ENCODE assay signal across 1 cellular context in the genomic region with DNA sequence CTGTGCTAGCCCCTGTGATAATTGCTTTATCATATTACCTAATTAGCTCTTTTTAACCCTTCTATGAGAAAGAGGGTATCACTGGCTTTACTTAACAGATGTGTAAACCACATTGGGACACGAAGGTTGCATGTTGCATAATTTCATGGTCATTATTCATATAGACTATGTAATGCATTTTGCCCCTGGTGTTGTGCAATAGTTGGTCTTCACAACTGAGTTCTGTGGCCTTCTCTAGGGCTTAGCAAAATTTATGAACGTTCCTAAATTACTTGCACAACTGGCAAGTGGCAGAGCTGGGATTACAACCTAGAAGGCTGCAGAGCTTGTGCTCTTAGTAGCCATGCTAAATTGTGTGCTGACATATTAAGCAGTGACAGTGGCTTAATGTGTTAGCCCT.
TF ChIP-seq lines count a peak whose summit lies in the region.

No MANE protein-coding gene starts in this region.

TF ChIP-seq in H1, 55 proteins besides CTCF, POLR2A, EP300 and RAD21:
- TF ChIP-seq, protein P1, sequence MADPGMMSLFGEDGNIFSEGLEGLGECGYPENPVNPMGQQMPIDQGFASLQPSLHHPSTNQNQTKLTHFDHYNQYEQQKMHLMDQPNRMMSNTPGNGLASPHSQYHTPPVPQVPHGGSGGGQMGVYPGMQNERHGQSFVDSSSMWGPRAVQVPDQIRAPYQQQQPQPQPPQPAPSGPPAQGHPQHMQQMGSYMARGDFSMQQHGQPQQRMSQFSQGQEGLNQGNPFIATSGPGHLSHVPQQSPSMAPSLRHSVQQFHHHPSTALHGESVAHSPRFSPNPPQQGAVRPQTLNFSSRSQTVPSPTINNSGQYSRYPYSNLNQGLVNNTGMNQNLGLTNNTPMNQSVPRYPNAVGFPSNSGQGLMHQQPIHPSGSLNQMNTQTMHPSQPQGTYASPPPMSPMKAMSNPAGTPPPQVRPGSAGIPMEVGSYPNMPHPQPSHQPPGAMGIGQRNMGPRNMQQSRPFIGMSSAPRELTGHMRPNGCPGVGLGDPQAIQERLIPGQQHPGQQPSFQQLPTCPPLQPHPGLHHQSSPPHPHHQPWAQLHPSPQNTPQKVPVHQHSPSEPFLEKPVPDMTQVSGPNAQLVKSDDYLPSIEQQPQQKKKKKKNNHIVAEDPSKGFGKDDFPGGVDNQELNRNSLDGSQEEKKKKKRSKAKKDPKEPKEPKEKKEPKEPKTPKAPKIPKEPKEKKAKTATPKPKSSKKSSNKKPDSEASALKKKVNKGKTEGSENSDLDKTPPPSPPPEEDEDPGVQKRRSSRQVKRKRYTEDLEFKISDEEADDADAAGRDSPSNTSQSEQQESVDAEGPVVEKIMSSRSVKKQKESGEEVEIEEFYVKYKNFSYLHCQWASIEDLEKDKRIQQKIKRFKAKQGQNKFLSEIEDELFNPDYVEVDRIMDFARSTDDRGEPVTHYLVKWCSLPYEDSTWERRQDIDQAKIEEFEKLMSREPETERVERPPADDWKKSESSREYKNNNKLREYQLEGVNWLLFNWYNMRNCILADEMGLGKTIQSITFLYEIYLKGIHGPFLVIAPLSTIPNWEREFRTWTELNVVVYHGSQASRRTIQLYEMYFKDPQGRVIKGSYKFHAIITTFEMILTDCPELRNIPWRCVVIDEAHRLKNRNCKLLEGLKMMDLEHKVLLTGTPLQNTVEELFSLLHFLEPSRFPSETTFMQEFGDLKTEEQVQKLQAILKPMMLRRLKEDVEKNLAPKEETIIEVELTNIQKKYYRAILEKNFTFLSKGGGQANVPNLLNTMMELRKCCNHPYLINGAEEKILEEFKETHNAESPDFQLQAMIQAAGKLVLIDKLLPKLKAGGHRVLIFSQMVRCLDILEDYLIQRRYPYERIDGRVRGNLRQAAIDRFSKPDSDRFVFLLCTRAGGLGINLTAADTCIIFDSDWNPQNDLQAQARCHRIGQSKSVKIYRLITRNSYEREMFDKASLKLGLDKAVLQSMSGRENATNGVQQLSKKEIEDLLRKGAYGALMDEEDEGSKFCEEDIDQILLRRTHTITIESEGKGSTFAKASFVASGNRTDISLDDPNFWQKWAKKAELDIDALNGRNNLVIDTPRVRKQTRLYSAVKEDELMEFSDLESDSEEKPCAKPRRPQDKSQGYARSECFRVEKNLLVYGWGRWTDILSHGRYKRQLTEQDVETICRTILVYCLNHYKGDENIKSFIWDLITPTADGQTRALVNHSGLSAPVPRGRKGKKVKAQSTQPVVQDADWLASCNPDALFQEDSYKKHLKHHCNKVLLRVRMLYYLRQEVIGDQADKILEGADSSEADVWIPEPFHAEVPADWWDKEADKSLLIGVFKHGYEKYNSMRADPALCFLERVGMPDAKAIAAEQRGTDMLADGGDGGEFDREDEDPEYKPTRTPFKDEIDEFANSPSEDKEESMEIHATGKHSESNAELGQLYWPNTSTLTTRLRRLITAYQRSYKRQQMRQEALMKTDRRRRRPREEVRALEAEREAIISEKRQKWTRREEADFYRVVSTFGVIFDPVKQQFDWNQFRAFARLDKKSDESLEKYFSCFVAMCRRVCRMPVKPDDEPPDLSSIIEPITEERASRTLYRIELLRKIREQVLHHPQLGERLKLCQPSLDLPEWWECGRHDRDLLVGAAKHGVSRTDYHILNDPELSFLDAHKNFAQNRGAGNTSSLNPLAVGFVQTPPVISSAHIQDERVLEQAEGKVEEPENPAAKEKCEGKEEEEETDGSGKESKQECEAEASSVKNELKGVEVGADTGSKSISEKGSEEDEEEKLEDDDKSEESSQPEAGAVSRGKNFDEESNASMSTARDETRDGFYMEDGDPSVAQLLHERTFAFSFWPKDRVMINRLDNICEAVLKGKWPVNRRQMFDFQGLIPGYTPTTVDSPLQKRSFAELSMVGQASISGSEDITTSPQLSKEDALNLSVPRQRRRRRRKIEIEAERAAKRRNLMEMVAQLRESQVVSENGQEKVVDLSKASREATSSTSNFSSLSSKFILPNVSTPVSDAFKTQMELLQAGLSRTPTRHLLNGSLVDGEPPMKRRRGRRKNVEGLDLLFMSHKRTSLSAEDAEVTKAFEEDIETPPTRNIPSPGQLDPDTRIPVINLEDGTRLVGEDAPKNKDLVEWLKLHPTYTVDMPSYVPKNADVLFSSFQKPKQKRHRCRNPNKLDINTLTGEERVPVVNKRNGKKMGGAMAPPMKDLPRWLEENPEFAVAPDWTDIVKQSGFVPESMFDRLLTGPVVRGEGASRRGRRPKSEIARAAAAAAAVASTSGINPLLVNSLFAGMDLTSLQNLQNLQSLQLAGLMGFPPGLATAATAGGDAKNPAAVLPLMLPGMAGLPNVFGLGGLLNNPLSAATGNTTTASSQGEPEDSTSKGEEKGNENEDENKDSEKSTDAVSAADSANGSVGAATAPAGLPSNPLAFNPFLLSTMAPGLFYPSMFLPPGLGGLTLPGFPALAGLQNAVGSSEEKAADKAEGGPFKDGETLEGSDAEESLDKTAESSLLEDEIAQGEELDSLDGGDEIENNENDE (IDR thresholded peaks at IDR 0.05; ENCODE audit: insufficient replicate concordance, low read length): no peak
- peak; percentile 53; the same call in 1 of the 2 replicates for TF ChIP-seq CEBPB (IDR thresholded peaks at IDR 0.05; ENCODE audit: low read depth, low read length)
